Comparison of ENCODE assay signal across 1 cellular context in the genomic region with DNA sequence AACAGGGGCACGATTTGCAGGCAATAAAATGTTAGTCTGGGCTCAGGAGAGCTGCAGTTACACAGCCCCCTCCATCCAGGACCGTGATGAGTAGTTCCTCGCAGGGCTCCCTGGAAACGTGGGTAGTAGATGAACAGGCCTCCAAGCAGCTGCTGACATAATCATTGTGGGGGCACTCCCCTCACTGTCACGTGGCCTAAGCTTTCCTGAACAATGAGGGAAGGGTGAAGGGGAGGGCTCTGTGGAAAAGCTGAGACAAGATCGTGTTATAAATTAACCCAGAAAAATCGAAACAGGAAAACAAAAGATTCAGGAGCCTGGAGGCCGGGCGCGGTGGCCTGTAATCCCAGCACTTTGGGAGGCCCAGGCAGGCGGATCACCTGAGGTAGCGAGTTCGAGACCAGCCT.
TF ChIP-seq lines count a peak whose summit lies in the region.

No MANE protein-coding gene starts in this region.

TF ChIP-seq in neural cell, 6 proteins besides CTCF, POLR2A, EP300 and RAD21:
- TF ChIP-seq SMC3 (conservative IDR thresholded peaks at IDR 0.05; ENCODE audit: poor library complexity), result no peak
- TF ChIP-seq, protein P1, sequence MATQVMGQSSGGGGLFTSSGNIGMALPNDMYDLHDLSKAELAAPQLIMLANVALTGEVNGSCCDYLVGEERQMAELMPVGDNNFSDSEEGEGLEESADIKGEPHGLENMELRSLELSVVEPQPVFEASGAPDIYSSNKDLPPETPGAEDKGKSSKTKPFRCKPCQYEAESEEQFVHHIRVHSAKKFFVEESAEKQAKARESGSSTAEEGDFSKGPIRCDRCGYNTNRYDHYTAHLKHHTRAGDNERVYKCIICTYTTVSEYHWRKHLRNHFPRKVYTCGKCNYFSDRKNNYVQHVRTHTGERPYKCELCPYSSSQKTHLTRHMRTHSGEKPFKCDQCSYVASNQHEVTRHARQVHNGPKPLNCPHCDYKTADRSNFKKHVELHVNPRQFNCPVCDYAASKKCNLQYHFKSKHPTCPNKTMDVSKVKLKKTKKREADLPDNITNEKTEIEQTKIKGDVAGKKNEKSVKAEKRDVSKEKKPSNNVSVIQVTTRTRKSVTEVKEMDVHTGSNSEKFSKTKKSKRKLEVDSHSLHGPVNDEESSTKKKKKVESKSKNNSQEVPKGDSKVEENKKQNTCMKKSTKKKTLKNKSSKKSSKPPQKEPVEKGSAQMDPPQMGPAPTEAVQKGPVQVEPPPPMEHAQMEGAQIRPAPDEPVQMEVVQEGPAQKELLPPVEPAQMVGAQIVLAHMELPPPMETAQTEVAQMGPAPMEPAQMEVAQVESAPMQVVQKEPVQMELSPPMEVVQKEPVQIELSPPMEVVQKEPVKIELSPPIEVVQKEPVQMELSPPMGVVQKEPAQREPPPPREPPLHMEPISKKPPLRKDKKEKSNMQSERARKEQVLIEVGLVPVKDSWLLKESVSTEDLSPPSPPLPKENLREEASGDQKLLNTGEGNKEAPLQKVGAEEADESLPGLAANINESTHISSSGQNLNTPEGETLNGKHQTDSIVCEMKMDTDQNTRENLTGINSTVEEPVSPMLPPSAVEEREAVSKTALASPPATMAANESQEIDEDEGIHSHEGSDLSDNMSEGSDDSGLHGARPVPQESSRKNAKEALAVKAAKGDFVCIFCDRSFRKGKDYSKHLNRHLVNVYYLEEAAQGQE (IDR thresholded peaks at IDR 0.05; ENCODE audit: borderline replicate concordance), result no peak
- no peak for TF ChIP-seq EZH2 (IDR thresholded peaks at IDR 0.05; ENCODE audit: borderline replicate concordance, insufficient read depth, low read length, poor library complexity, severe bottlenecking)
- no peak for TF ChIP-seq TAF1 (IDR thresholded peaks at IDR 0.05; ENCODE audit: low read depth)
- no peak for TF ChIP-seq MXI1 (conservative IDR thresholded peaks at IDR 0.05; ENCODE audit: poor library complexity, severe bottlenecking)
- TF ChIP-seq POLR2AphosphoS5 (IDR thresholded peaks at IDR 0.05), result no peak
